10 cellular contexts compared by ENCODE assay signal in the genomic region with DNA sequence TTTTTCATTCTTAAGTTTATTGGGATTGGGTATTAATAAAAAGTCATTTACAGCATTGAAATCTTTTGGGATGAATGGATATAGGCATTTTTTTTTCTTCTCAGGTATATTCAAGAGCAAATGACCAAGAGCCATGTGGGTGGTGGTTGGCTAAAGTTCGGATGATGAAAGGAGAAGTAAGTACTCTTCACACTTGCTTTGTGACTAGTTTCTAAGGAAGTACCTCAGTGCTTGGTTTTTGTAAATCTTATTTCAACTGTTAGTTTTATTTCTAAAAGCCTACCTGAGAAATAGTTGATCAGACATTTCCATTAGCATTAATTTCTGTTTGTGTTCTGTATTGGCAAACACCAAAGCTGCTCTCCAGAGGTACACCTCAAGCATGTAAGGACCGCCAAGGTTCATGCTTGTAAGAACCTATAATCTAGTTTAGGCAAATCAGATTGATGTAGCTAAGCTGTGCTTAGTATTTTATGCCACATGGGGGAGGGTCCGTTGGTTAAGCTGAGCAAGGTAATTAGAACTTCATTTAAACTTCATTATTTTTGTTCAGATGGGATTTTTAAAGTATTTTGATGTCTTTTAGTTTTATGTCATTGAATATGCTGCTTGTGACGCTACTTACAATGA. TPM values are rescaled to one million over a fixed set of nuclear protein-coding genes. Genes with fewer than 3 reads are reported as not detected.
DNase-seq lines count a peak whose midpoint lies in the region; ATAC-seq and TF ChIP-seq lines count a peak whose summit lies in the region.
"Had no signal": no experiment of that assay in that cellular context is flagged by ENCODE, and none has a peak within 500 bp of the region (broad histone marks: within the 10 kb centered on the region; RNA-seq: fewer than 3 reads in every experiment).

No MANE protein-coding gene starts in this region.

- H3K9me3 ChIP-seq in Karpas-422 (ENCODE audit: low read length) (no peaks in the 10 kb centered on the region), osteoblast (ENCODE audit: low read depth, low read length) (no peaks in the 10 kb centered on the region)
- H3K9me3 ChIP-seq: MG63 had no signal

- no peaks in the 10 kb centered on the region for H3K9me2 ChIP-seq in Karpas-422 (replicated peaks; ENCODE audit: insufficient read depth, low read length)

- H2AFZ ChIP-seq in Karpas-422 (ENCODE audit: low read length) (no peak overlapping the region), osteoblast (ENCODE audit: low read length) (no peak overlapping the region)

- H3K27ac ChIP-seq in Karpas-422 (ENCODE audit: low read length) (peak overlapping the region; percentile 85), osteoblast (ENCODE audit: low read depth, low read length) (no peak overlapping the region)

- DNase-seq in Karpas-422 (peak; percentile 80), germinal center (ENCODE audit: low spot score) (peak; percentile 29), osteoblast (ENCODE audit: insufficient read length, low spot score, missing footprints) (no peak), anterior cingulate cortex (lab: John Stamatoyannopoulos, UW) (no peak)
- DNase-seq in stimulated activated CD4-positive, alpha-beta T cell treated with anti-CD3 and anti-CD28 coated beads, Interleukin-2, amount 100 ng/mL, for 48 hours = no peak
- DNase-seq: islet precursor cell, MG63 had no signal

- TF ChIP-seq CTCF in osteoblast (IDR thresholded peaks at IDR 0.05; ENCODE audit: extremely low read depth, low read depth, low read length) = no peak

- H3K4me1 ChIP-seq in Karpas-422 (ENCODE audit: low read length) (peaks cover 28% of the 10 kb centered on the region), osteoblast (ENCODE audit: insufficient read depth, low read length) (no peaks in the 10 kb centered on the region)

- peaks cover 54% of the 10 kb centered on the region for H3K36me3 ChIP-seq in Karpas-422 (ENCODE audit: insufficient read depth, low read length)
- H3K36me3 ChIP-seq in osteoblast (ENCODE audit: insufficient read depth, low read length) = peaks cover 62% of the 10 kb centered on the region

- H3K9ac ChIP-seq in Karpas-422 (ENCODE audit: low read length) = peak overlapping the region; percentile 22; the same call in 1 of the 2 replicates

- ATAC-seq in GM19023 (IDR thresholded peaks at IDR 0.05; ENCODE audit: unreplicated experiment) (peak; percentile 49), HG02623 (IDR thresholded peaks at IDR 0.05; ENCODE audit: unreplicated experiment) (peak; percentile 84)
- ATAC-seq: WTC11 had no signal

- H3K79me2 ChIP-seq in Karpas-422 (ENCODE audit: low read length) (peaks cover 92% of the 10 kb centered on the region), osteoblast (ENCODE audit: insufficient read depth, low read length) (peaks cover 65% of the 10 kb centered on the region)

- peak overlapping the region; percentile 50 for H3K4me2 ChIP-seq in Karpas-422 (ENCODE audit: low read depth, low read length, poor library complexity, severe bottlenecking)
- no peak overlapping the region for H3K4me2 ChIP-seq in osteoblast (ENCODE audit: insufficient read depth, low read length)

- peak overlapping the region; percentile 16; the same call in 1 of the 2 replicates for H3K4me3 ChIP-seq in Karpas-422 (ENCODE audit: low read length)
- H3K4me3 ChIP-seq in osteoblast (ENCODE audit: insufficient read depth, low read length) = no peak overlapping the region
- H3K4me3 ChIP-seq: MG63 had no signal

- no peaks in the 10 kb centered on the region for H4K20me1 ChIP-seq in Karpas-422 (ENCODE audit: insufficient read depth, low read depth, low read length)
- H4K20me1 ChIP-seq in osteoblast (ENCODE audit: insufficient read depth, low read length) = peaks cover 3% of the 10 kb centered on the region

- H3K27me3 ChIP-seq in Karpas-422 (ENCODE audit: low read length) = no peaks in the 10 kb centered on the region
- no peaks in the 10 kb centered on the region for H3K27me3 ChIP-seq in osteoblast (ENCODE audit: insufficient read depth, low read length)
- H3K27me3 ChIP-seq: MG63 had no signal

RNA-seq across cellular contexts. Expression of gene FXR1, which starts 35.4 kb away (rescaled TPM):
- total RNA-seq in Karpas-422 (2014; rRNA removed; shearing (Covaris generic); ENCODE audit: low replicate concordance) = 123 and 125 TPM in 2 replicates
- 110 and 129 TPM in 2 replicates for total RNA-seq in osteoblast

RNA-seq across cellular contexts. Expression of gene DNAJC19, which starts 41.7 kb away (rescaled TPM):
- 78.3 and 132 TPM in 2 replicates for total RNA-seq in Karpas-422 (2014; rRNA removed; shearing (Covaris generic); ENCODE audit: low replicate concordance)
- 27.9 and 34.2 TPM in 2 replicates for total RNA-seq in osteoblast

Comparison
In these comparisons a context has a peak if more than half of its experiments do, and no peak if none do; other contexts are left out.
1. DNase-seq: peak in Karpas-422 (single experiment) and germinal center (single experiment); none in osteoblast (single experiment), anterior cingulate cortex (0 of 58) and stimulated activated CD4-positive, alpha-beta T cell treated with anti-CD3 and anti-CD28 coated beads, Interleukin-2, amount 100 ng/mL, for 48 hours (0 of 2).